19 cellular contexts compared by ENCODE assay signal in genomic region chr21:46181436-46181835, GRCh38. TPM values are rescaled to one million over a fixed set of nuclear protein-coding genes. Genes with fewer than 3 reads are reported as not detected.
DNase-seq lines count a peak whose midpoint lies in the region; ATAC-seq, FAIRE-seq and TF ChIP-seq lines count a peak whose summit lies in the region.
"Had no signal": no experiment of that assay in that cellular context is flagged by ENCODE, and none has a peak within 500 bp of the region (broad histone marks: within the 10 kb centered on the region; RNA-seq: fewer than 3 reads in every experiment).

No MANE protein-coding gene starts in this region.

- H3K36me3 Mint-ChIP-seq in nephron progenitor cell (ENCODE audit: low read depth) = peaks cover 37% of the 10 kb centered on the region

- CTCF ChIA-PET in A673 (lab: Charles Lee) = no interaction called here

- POLR2A ChIA-PET in A673 (lab: Charles Lee; ENCODE audit: low non-redundant PET) = no interaction called here

- no peak for DNase-seq in A673 (ENCODE audit: low spot score)
- peak; percentile 1 for DNase-seq in GM03348 (ENCODE audit: low spot score)
- peak; percentile 69 for DNase-seq in coronary artery (ENCODE audit: low spot score)
- no peak for DNase-seq in nephron progenitor cell
- no peak for DNase-seq in KG1 (lab: John Stamatoyannopoulos, UW)
- no peak for DNase-seq in HTR-8/SVneo (ENCODE audit: insufficient read length, low spot score)
- DNase-seq: COR-L47, DMS153, EL, KBM-7, NCI-H1417 treated with DMSO at 0.1 percent for 48 hours, NCI-H1930, NCI-H446 treated with DMSO at 0.1 percent for 48 hours, OCI-M1, RPMI8226 had no signal

- intact Hi-C loops in A673 (cut with micrococcal nuclease; ENCODE audit: unreplicated experiment) = no loop called here

- H3K4me3 ChIP-seq in A673 (ENCODE audit: low read depth, low read length, poor library complexity, severe bottlenecking) = no peak overlapping the region
- no peak overlapping the region for H3K4me3 ChIP-seq in coronary artery
- H3K4me3 ChIP-seq: SJSA1 had no signal

- H3K27me3 Mint-ChIP-seq in nephron progenitor cell (ENCODE audit: low read depth, poor library complexity) = no peaks in the 10 kb centered on the region

- H3K27ac Mint-ChIP-seq in nephron progenitor cell = no peak overlapping the region

- no peaks in the 10 kb centered on the region for H3K36me3 ChIP-seq in A673 (ENCODE audit: insufficient read depth, low read length, poor library complexity, severe bottlenecking)
- H3K36me3 ChIP-seq: SJSA1 had no signal

- H3K27ac ChIP-seq in A673 (ENCODE audit: low read depth, low read length, poor library complexity, severe bottlenecking) (peak overlapping the region; percentile 47), coronary artery (no peak overlapping the region)
- H3K27ac ChIP-seq: SJSA1 had no signal

- no peaks in the 10 kb centered on the region for H3K27me3 ChIP-seq in A673 (replicated peaks; ENCODE audit: insufficient read depth, low read depth, low read length, poor library complexity)
- H3K27me3 ChIP-seq: SJSA1 had no signal

- H3K4me1 Mint-ChIP-seq in nephron progenitor cell = peaks cover 23% of the 10 kb centered on the region

- BruUV-seq in A673 (replicated peaks; lab: Mats Ljungman, UMichigan) = no TSS peak

- ATAC-seq in HG03457 (IDR thresholded peaks at IDR 0.05; ENCODE audit: unreplicated experiment) (no peak), GM21367 (IDR thresholded peaks at IDR 0.05; ENCODE audit: unreplicated experiment) (no peak)
- ATAC-seq: HCT116 had no signal

- FAIRE-seq in HTR-8/SVneo (lab: Jason Lieb, UNC) = no peak

- TF ChIP-seq CTCF in A673 (conservative IDR thresholded peaks at IDR 0.05; ENCODE audit: low read depth, low read length) (no peak), coronary artery (IDR thresholded peaks at IDR 0.05) (no peak), nephron progenitor cell (IDR thresholded peaks at IDR 0.05) (no peak)

- H3K9me3 Mint-ChIP-seq in nephron progenitor cell = peaks cover 21% of the 10 kb centered on the region

- H3K4me3 Mint-ChIP-seq in nephron progenitor cell = peak overlapping the region; percentile 49

- peaks cover 4% of the 10 kb centered on the region for H3K4me1 ChIP-seq in A673 (ENCODE audit: insufficient read depth, low read length, poor library complexity, severe bottlenecking)

- H3K9me3 ChIP-seq in A673 (ENCODE audit: low read depth, low read length, poor library complexity, severe bottlenecking) = peaks cover 10% of the 10 kb centered on the region
- H3K9me3 ChIP-seq: SJSA1 had no signal

RNA-seq across cellular contexts. Expression of gene SPATC1L, which starts 2.8 kb away (rescaled TPM):
- 30.9 and 40.6 TPM in 2 replicates for total RNA-seq in A673 (2021)

RNA-seq across cellular contexts. Expression of gene FTCD, which starts 26.1 kb away (rescaled TPM):
- total RNA-seq in A673 (2021) = 5.4 and 6.6 TPM in 2 replicates
- total RNA-seq: SJSA1 had no signal

RNA-seq across cellular contexts. Expression of gene LSS, which starts 47.1 kb away (rescaled TPM):
- 130 and 151 TPM in 2 replicates for total RNA-seq in A673 (2021)

Comparison
In these comparisons a context has a peak if more than half of its experiments do, and no peak if none do; other contexts are left out.
1. DNase-seq: peak in GM03348 (single experiment) and coronary artery (single experiment); none in A673 (single experiment), nephron progenitor cell (single experiment), KG1 (single experiment) and HTR-8/SVneo (single experiment).